ENCODE assay signal across 35 cellular contexts in genomic region chr3:13749063-13749764, GRCh38.
"Had no signal": no experiment of that assay in that cellular context is flagged by ENCODE, and none has a peak within 500 bp of the region (broad histone marks: within the 10 kb centered on the region; RNA-seq: fewer than 3 reads in every experiment).

No MANE protein-coding gene starts in this region.

- H2AFZ ChIP-seq: PC-9 had no signal

- H3K4me1 Mint-ChIP-seq: activated naive CD4-positive, alpha-beta T cell treated with anti-CD3 and anti-CD28 coated beads, Interleukin-2, amount 50 U/mL, for 24 hours; activated naive CD8-positive, alpha-beta T cell treated with anti-CD3 and anti-CD28 coated beads, Interleukin-2, amount 10 ng/mL, durations not matched to agents 7 days and 5 days; T-cell had no signal

- H3K4me1 ChIP-seq: ascending aorta, body of pancreas had no signal

- DNase-seq: activated CD4-positive, alpha-beta T cell treated with anti-CD3 and anti-CD28 coated beads for 1 hour; activated CD4-positive, alpha-beta T cell treated with anti-CD3 and anti-CD28 coated beads for 48 hours; activated CD4-positive, CD25-positive, alpha-beta regulatory T cell; activated CD8-positive, alpha-beta T cell treated with anti-CD3 and anti-CD28 coated beads for 36 hours; activated gamma-delta T cell; activated naive CD4-positive, alpha-beta T cell treated with Interleukin-2 at 50 U/mL for 16 hours; activated naive CD8-positive, alpha-beta T cell treated with anti-CD3 and anti-CD28 coated beads, Interleukin-2, amount 10 ng/mL, durations not matched to agents 7 days and 5 days; activated T-cell treated with anti-CD3 and anti-CD28 coated beads, Interleukin-2, amount 50 U/mL, for 24 hours; body of pancreas; caudate nucleus; cerebellar nuclear complex; MG63; NCI-H1048; NCI-H1105 treated with DMSO at 0.1 percent for 48 hours; NCI-H1436; NCI-H1694; NCI-H1930; NCI-H2171; NCI-H510A; NCI-H526; NCI-H748 treated with DMSO at 0.1 percent for 48 hours; PC-9; SIG-M5; T-cell; T-helper 2 cell; T-helper 9 cell had no signal

- H3K9me3 Mint-ChIP-seq: activated CD8-positive, alpha-beta T cell treated with anti-CD3 and anti-CD28 coated beads for 36 hours; activated naive CD8-positive, alpha-beta T cell treated with anti-CD3 and anti-CD28 coated beads, Interleukin-2, amount 10 ng/mL, durations not matched to agents 7 days and 5 days; activated T-helper 2 cell treated with anti-CD3 and anti-CD28 coated beads, Interferon-gamma antibody, Interleukin-2, Interleukin-4, amounts not matched to agents 10 μg/mL and 5 μg/mL and 100 μg/mL, durations not matched to agents 14 hours and 24 hours and 36 hours had no signal

- H3K36me3 Mint-ChIP-seq: activated naive CD8-positive, alpha-beta T cell treated with anti-CD3 and anti-CD28 coated beads, Interleukin-2, amount 10 ng/mL, durations not matched to agents 7 days and 5 days; T-cell had no signal

- H3K27ac ChIP-seq: ascending aorta, body of pancreas, PC-9, RWPE1, VCaP had no signal

- H3K4me3 Mint-ChIP-seq: activated CD8-positive, alpha-beta T cell treated with anti-CD3 and anti-CD28 coated beads for 36 hours; activated naive CD4-positive, alpha-beta T cell treated with anti-CD3 and anti-CD28 coated beads, Interleukin-2, amount 50 U/mL, for 24 hours; activated naive CD8-positive, alpha-beta T cell treated with anti-CD3 and anti-CD28 coated beads, Interleukin-2, amount 10 ng/mL, durations not matched to agents 7 days and 5 days; activated T-cell treated with anti-CD3 and anti-CD28 coated beads, Interleukin-2, amount 50 U/mL, for 24 hours; T-cell had no signal

- FAIRE-seq: bronchial epithelial cell, RCC 7860 had no signal

- H3K27ac Mint-ChIP-seq: activated CD8-positive, alpha-beta T cell treated with anti-CD3 and anti-CD28 coated beads for 36 hours; activated naive CD4-positive, alpha-beta T cell treated with anti-CD3 and anti-CD28 coated beads, Interleukin-2, amount 50 U/mL, for 24 hours; activated naive CD8-positive, alpha-beta T cell treated with anti-CD3 and anti-CD28 coated beads, Interleukin-2, amount 10 ng/mL, durations not matched to agents 7 days and 5 days; activated T-cell treated with anti-CD3 and anti-CD28 coated beads, Interleukin-2, amount 50 U/mL, for 24 hours; activated T-helper 2 cell treated with anti-CD3 and anti-CD28 coated beads, Interferon-gamma antibody, Interleukin-2, Interleukin-4, amounts not matched to agents 10 μg/mL and 5 μg/mL and 100 μg/mL, durations not matched to agents 14 hours and 24 hours and 36 hours; T-cell had no signal

- H3K4me3 ChIP-seq: ascending aorta, body of pancreas, MG63, PC-9 had no signal

- H3K4me2 ChIP-seq: PC-9 had no signal

- H3K27me3 ChIP-seq: ascending aorta, body of pancreas, MG63 had no signal

- H3K9me3 ChIP-seq: ascending aorta, body of pancreas, MG63 had no signal

- H3K36me3 ChIP-seq: ascending aorta, MG63 had no signal

- ATAC-seq: activated CD8-positive, alpha-beta T cell treated with anti-CD3 and anti-CD28 coated beads for 36 hours; body of pancreas; Right ventricle myocardium inferior; SK-N-SH treated with all-trans-retinoic acid at 6 μM for 48 hours; T-cell had no signal
